Comparison of ENCODE assay signal across 11 cellular contexts in genomic region chr2:61978522-61978921, GRCh38.
DNase-seq lines count a peak whose midpoint lies in the region; ATAC-seq, FAIRE-seq and TF ChIP-seq lines count a peak whose summit lies in the region.
"Had no signal": no experiment of that assay in that cellular context is flagged by ENCODE, and none has a peak within 500 bp of the region (broad histone marks: within the 10 kb centered on the region; RNA-seq: fewer than 3 reads in every experiment).

No MANE protein-coding gene starts in this region.

- no peaks in the 10 kb centered on the region for H3K27me3 Mint-ChIP-seq in neural progenitor cell (ENCODE audit: insufficient read depth, low read depth)
- H3K27me3 Mint-ChIP-seq: activated CD4-positive, alpha-beta T cell treated with anti-CD3 and anti-CD28 coated beads, Interleukin-2, amount 10 ng/mL, durations not matched to agents 7 days and 5 days had no signal

- H3K27ac ChIP-seq in body of pancreas (no peak overlapping the region), neural progenitor cell (peak overlapping the region; percentile 29), WERI-Rb-1 (no peak overlapping the region)
- H3K27ac ChIP-seq: thoracic aorta had no signal

- no peak for TF ChIP-seq POLR2A in GM12892 (IDR thresholded peaks at IDR 0.05; ENCODE audit: low read depth, low read length)
- no peak for TF ChIP-seq POLR2A in body of pancreas (IDR thresholded peaks at IDR 0.05)

- H3F3A ChIP-seq in neural progenitor cell (ENCODE audit: low read depth), result no peaks in the 10 kb centered on the region

- H3K4me1 ChIP-seq in body of pancreas, result peaks cover 16% of the 10 kb centered on the region
- no peaks in the 10 kb centered on the region for H3K4me1 ChIP-seq in neural progenitor cell

- H2AFZ ChIP-seq in neural progenitor cell (replicated peaks), result no peak overlapping the region

- no peaks in the 10 kb centered on the region for H4K20me1 ChIP-seq in neural progenitor cell (ENCODE audit: low read depth)

- H3K27ac Mint-ChIP-seq in neural progenitor cell, result no peak overlapping the region
- H3K27ac Mint-ChIP-seq: activated CD4-positive, alpha-beta T cell treated with anti-CD3 and anti-CD28 coated beads, Interleukin-2, amount 10 ng/mL, durations not matched to agents 7 days and 5 days had no signal

- H3K36me3 ChIP-seq in body of pancreas (replicated peaks in 1 of 2; ENCODE audit: insufficient read depth in 1 of 2, low read depth in 2 of 2) (no peaks in the 10 kb centered on the region), neural progenitor cell (no peaks in the 10 kb centered on the region), WERI-Rb-1 (no peaks in the 10 kb centered on the region)
- H3K36me3 ChIP-seq: thoracic aorta had no signal

- H3K4me1 Mint-ChIP-seq in neural progenitor cell, result no peaks in the 10 kb centered on the region
- H3K4me1 Mint-ChIP-seq: activated CD4-positive, alpha-beta T cell treated with anti-CD3 and anti-CD28 coated beads, Interleukin-2, amount 10 ng/mL, durations not matched to agents 7 days and 5 days had no signal

- H3K36me3 Mint-ChIP-seq in neural progenitor cell, result peaks cover 3% of the 10 kb centered on the region

- no peaks in the 10 kb centered on the region for H3K9me3 ChIP-seq in body of pancreas
- H3K9me3 ChIP-seq in neural progenitor cell (ENCODE audit: low read depth), result no peaks in the 10 kb centered on the region
- H3K9me3 ChIP-seq in WERI-Rb-1 (ENCODE audit: severe bottlenecking), result no peaks in the 10 kb centered on the region

- H3K9ac ChIP-seq in neural progenitor cell, result no peak overlapping the region

- TF ChIP-seq CTCF in body of pancreas (IDR thresholded peaks at IDR 0.05) (no peak), neural progenitor cell (IDR thresholded peaks at IDR 0.05) (no peak), foreskin fibroblast (IDR thresholded peaks at IDR 0.05; ENCODE audit: low read depth, low read length) (no peak), WERI-Rb-1 (IDR thresholded peaks at IDR 0.05; ENCODE audit: low read depth, low read length) (no peak)

- H3K9me3 Mint-ChIP-seq in neural progenitor cell, result peaks cover 25% of the 10 kb centered on the region

- DNase-seq in GM12892 (ENCODE audit: insufficient read length), result no peak
- peak; percentile 25 for DNase-seq in M059J (ENCODE audit: low read depth)
- peak in 3 of 4 donors; percentile 24 to 51 (median 48) for DNase-seq in body of pancreas
- no peak for DNase-seq in neural progenitor cell (ENCODE audit: low spot score)
- DNase-seq in foreskin fibroblast, result no peak
- DNase-seq in SW480 (ENCODE audit: low spot score), result no peak
- no peak for DNase-seq in WERI-Rb-1
- DNase-seq: activated CD4-positive, alpha-beta T cell treated with anti-CD3 and anti-CD28 coated beads, Interleukin-2, amount 10 ng/mL, durations not matched to agents 7 days and 5 days; NCI-H187 had no signal

- FAIRE-seq in GM12892 (lab: Jason Lieb, UNC), result peak; percentile 54

- no peak overlapping the region for H3K4me2 ChIP-seq in neural progenitor cell

- no peak for ATAC-seq in body of pancreas
- no peak for ATAC-seq in HG03342 (IDR thresholded peaks at IDR 0.05; ENCODE audit: unreplicated experiment)

- H3K27me3 ChIP-seq in body of pancreas (no peaks in the 10 kb centered on the region), neural progenitor cell (no peaks in the 10 kb centered on the region), WERI-Rb-1 (ENCODE audit: insufficient read depth, low read depth, severe bottlenecking) (no peaks in the 10 kb centered on the region)

- H3K79me2 ChIP-seq in neural progenitor cell (ENCODE audit: low read depth), result peaks cover 4% of the 10 kb centered on the region

- intact Hi-C loops in body of pancreas (cut with DNase I), result no loop called here

- H3K4me3 ChIP-seq in body of pancreas (no peak overlapping the region), neural progenitor cell (no peak overlapping the region), foreskin fibroblast (ENCODE audit: low read depth in 1 of 2, low read length in 2 of 2) (no peak overlapping the region), WERI-Rb-1 (ENCODE audit: low read depth, low read length) (no peak overlapping the region)
- H3K4me3 ChIP-seq: thoracic aorta had no signal

- no peak overlapping the region for H3K4me3 Mint-ChIP-seq in neural progenitor cell
- H3K4me3 Mint-ChIP-seq: activated CD4-positive, alpha-beta T cell treated with anti-CD3 and anti-CD28 coated beads, Interleukin-2, amount 10 ng/mL, durations not matched to agents 7 days and 5 days had no signal

Comparison
In these comparisons a context has a peak if more than half of its experiments do, and no peak if none do; other contexts are left out.
1. DNase-seq: peak in M059J (single experiment) and body of pancreas (3 of 4); none in GM12892 (single experiment), neural progenitor cell (single experiment), foreskin fibroblast (0 of 2), SW480 (single experiment) and WERI-Rb-1 (single experiment).